ENCODE assay signal across 8 cellular contexts in genomic region chr12:96719671-96720362, GRCh38.
A peak's percentile ranks its signal among the peaks of the same experiment; 100 is the strongest.
DNase-seq lines count a peak whose midpoint lies in the region; ATAC-seq and TF ChIP-seq lines count a peak whose summit lies in the region.

No MANE protein-coding gene starts in this region.

- no peaks in the 10 kb centered on the region for H3K9me3 ChIP-seq in ovary

- no peak for TF ChIP-seq CTCF in ovary (IDR thresholded peaks at IDR 0.05)

- DNase-seq in DMS53 treated with DMSO at 0.1 percent for 48 hours (lab: John Stamatoyannopoulos, UW; ENCODE audit: unreplicated experiment) (peak; percentile 99), OCI-M1 (lab: John Stamatoyannopoulos, UW) (peak; percentile 86), dermis microvascular lymphatic vessel endothelial cell (ENCODE audit: low read depth in 2 of 2) (peak; percentile 47 to 54), ovary (no peak), ureter (ENCODE audit: low spot score) (no peak), HCEC 1CT (no peak)

- no peaks in the 10 kb centered on the region for H3K36me3 ChIP-seq in ovary

- H3K4me1 ChIP-seq in ovary (ENCODE audit: insufficient read depth): peaks cover 3% of the 10 kb centered on the region

- no peaks in the 10 kb centered on the region for H3K27me3 ChIP-seq in ovary

- no peak for TF ChIP-seq POLR2A in ovary (IDR thresholded peaks at IDR 0.05)

- H3K4me3 ChIP-seq in ovary: peak overlapping the region; percentile 7

- ATAC-seq in GM19452 (IDR thresholded peaks at IDR 0.05; ENCODE audit: unreplicated experiment): peak; percentile 91
- peak; percentile 87 for ATAC-seq in HG03469 (IDR thresholded peaks at IDR 0.05; ENCODE audit: unreplicated experiment)

- TF ChIP-seq EP300 in ovary (IDR thresholded peaks at IDR 0.05): no peak

- H3K27ac ChIP-seq in ovary: peak overlapping the region in 1 of 2 donors; percentile 6

- WGBS in ovary, 3 donors: 11 to 32% (median 17%) methylated on average over 5 of the region's 5 CpGs

- intact Hi-C loops in ovary (cut with DNase I): no loop called here

Comparison
In these comparisons a context has a peak if more than half of its experiments do, and no peak if none do; other contexts are left out.
1. DNase-seq: peak in DMS53 treated with DMSO at 0.1 percent for 48 hours (single experiment), OCI-M1 (single experiment) and dermis microvascular lymphatic vessel endothelial cell (2 of 2); none in ovary (0 of 5), ureter (single experiment) and HCEC 1CT (single experiment).